Comparison of ENCODE assay signal across 21 cellular contexts in genomic region chr16:77856455-77857138, GRCh38.
"Had no signal": no experiment of that assay in that cellular context is flagged by ENCODE, and none has a peak within 500 bp of the region (broad histone marks: within the 10 kb centered on the region; RNA-seq: fewer than 3 reads in every experiment).

No MANE protein-coding gene starts in this region.

- H3K27ac ChIP-seq: right lobe of liver, suprapubic skin had no signal

- H3K27me3 ChIP-seq: right lobe of liver had no signal

- H3K9me3 ChIP-seq: mucosa of descending colon, right lobe of liver, suprapubic skin had no signal

- H3K4me3 ChIP-seq: mucosa of descending colon, right lobe of liver, suprapubic skin had no signal

- H3K36me3 ChIP-seq: right lobe of liver, suprapubic skin had no signal

- DNase-seq: activated CD4-positive, alpha-beta T cell treated with anti-CD3 and anti-CD28 coated beads, Interleukin-2, amount 10 ng/mL, durations not matched to agents 7 days and 5 days; activated CD8-positive, alpha-beta T cell treated with anti-CD3 and anti-CD28 coated beads, Interleukin-2, amount 10 ng/mL, durations not matched to agents 7 days and 5 days; activated effector memory CD4-positive, alpha-beta T cell treated with Interleukin-2 at 50 U/mL for 16 hours; activated naive CD4-positive, alpha-beta T cell treated with anti-CD3 and anti-CD28 coated beads, Interleukin-2, amount 10 ng/mL, durations not matched to agents 7 days and 5 days; activated naive CD8-positive, alpha-beta T cell treated with anti-CD3 and anti-CD28 coated beads, Interleukin-2, amount 50 U/mL, for 24 hours; activated T-cell treated with anti-CD3 and anti-CD28 coated beads, Interleukin-2, amount 50 U/mL, for 24 hours; anterior cingulate cortex; caudate nucleus; effector memory CD8-positive, alpha-beta T cell; foreskin fibroblast; mesenchymal stem cell; mucosa of descending colon; naive B cell; right lobe of liver; small intestine; stimulated activated CD4-positive, alpha-beta T cell treated with anti-CD3 and anti-CD28 coated beads, Interleukin-15, amount 100 ng/mL, for 24 hours; stimulated activated CD4-positive, alpha-beta T cell treated with anti-CD3 and anti-CD28 coated beads, Interleukin-4, amount 100 ng/mL, for 1 hour; stimulated activated naive CD8-positive, alpha-beta T cell treated with anti-CD3 and anti-CD28 coated beads, Interleukin-15, amount 100 ng/mL, for 72 hours; T1000; trophoblast cell had no signal

- H3K4me1 ChIP-seq: right lobe of liver, suprapubic skin had no signal
